ENCODE assay signal across 26 cellular contexts in the genomic region with DNA sequence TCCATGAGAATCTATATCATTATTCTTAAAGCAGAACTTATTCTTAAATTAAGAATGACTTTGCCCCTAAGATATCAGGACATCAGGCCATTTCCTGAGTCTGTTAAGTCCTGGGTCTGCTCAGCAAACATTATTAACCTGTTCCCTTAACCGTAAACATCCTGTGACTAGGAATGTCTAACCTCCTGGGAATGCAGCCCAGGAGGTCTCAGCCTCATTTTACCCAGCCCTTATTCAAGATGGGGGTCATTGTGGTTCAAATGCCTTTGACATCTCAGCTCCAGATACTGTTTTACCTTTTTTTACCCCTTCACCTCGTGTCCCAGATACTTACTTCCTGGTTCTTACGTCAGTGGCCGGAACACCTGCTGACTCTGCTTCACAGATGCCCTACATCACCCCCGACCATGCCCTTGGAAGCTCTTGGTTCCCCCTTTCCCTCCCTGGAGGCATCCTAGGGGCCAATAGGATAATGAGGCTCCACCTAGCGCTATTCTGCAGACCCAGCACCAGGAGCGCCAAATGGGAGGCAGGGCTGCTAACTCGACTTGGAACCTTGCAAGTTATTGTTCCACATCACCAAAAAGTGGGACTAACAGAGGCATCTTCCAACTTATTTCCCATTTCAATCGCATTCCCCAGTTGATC.
"Had no signal": no experiment of that assay in that cellular context is flagged by ENCODE, and none has a peak within 500 bp of the region (broad histone marks: within the 10 kb centered on the region; RNA-seq: fewer than 3 reads in every experiment).

No MANE protein-coding gene starts in this region.

- H3K36me3 ChIP-seq: gastroesophageal sphincter, heart left ventricle, lower lobe of right lung, transverse colon had no signal

- FAIRE-seq: kidney, urothelium cell line had no signal

- H3K27me3 ChIP-seq: gastroesophageal sphincter, transverse colon had no signal

- H3K4me1 Mint-ChIP-seq: activated naive CD4-positive, alpha-beta T cell treated with anti-CD3 and anti-CD28 coated beads, Interleukin-2, amount 10 ng/mL, durations not matched to agents 7 days and 5 days; neural crest cell had no signal

- H3K4me3 ChIP-seq: gastroesophageal sphincter, heart left ventricle, lower lobe of right lung, transverse colon had no signal

- H3K4me3 Mint-ChIP-seq: activated naive CD4-positive, alpha-beta T cell treated with anti-CD3 and anti-CD28 coated beads, Interleukin-2, amount 10 ng/mL, durations not matched to agents 7 days and 5 days; activated T-cell treated with anti-CD3 and anti-CD28 coated beads, Interleukin-2, amount 50 U/mL, for 72 hours; naive thymus-derived CD4-positive, alpha-beta T cell; neural crest cell; stimulated activated naive B cell treated with anti-CD40 and anti-IgM and Interleukin-4, amounts not matched to agents 10 μg/mL and 1 μg/mL and 100 μg/mL, for 72 hours had no signal

- H3K27ac Mint-ChIP-seq: activated naive CD4-positive, alpha-beta T cell treated with anti-CD3 and anti-CD28 coated beads, Interleukin-2, amount 10 ng/mL, durations not matched to agents 7 days and 5 days; activated T-cell treated with anti-CD3 and anti-CD28 coated beads, Interleukin-2, amount 50 U/mL, for 72 hours; naive thymus-derived CD4-positive, alpha-beta T cell; stimulated activated naive B cell treated with anti-CD40 and anti-IgM and Interleukin-4, amounts not matched to agents 10 μg/mL and 1 μg/mL and 100 μg/mL, for 72 hours had no signal

- H3K4me1 ChIP-seq: gastroesophageal sphincter, heart left ventricle, lower lobe of right lung, transverse colon had no signal

- H3K9me3 Mint-ChIP-seq: activated naive CD4-positive, alpha-beta T cell treated with anti-CD3 and anti-CD28 coated beads, Interleukin-2, amount 10 ng/mL, durations not matched to agents 7 days and 5 days; neural crest cell had no signal

- H3K36me3 Mint-ChIP-seq: activated naive CD4-positive, alpha-beta T cell treated with anti-CD3 and anti-CD28 coated beads, Interleukin-2, amount 10 ng/mL, durations not matched to agents 7 days and 5 days had no signal

- H3K9me3 ChIP-seq: gastroesophageal sphincter, heart left ventricle, lower lobe of right lung, transverse colon had no signal

- DNase-seq: activated CD4-positive, alpha-beta T cell treated with anti-CD3 and anti-CD28 coated beads for 4 hours; activated CD4-positive, alpha-beta T cell treated with anti-CD3 and anti-CD28 coated beads, Interleukin-2, amount 50 U/mL, for 48 hours; activated CD4-positive, CD25-positive, alpha-beta regulatory T cell; activated effector memory CD4-positive, alpha-beta T cell treated with anti-CD3 and anti-CD28 coated beads, Interleukin-2, amount 50 U/mL, for 16 hours; activated naive CD4-positive, alpha-beta T cell treated with anti-CD3 and anti-CD28 coated beads, Interleukin-2, amount 10 ng/mL, durations not matched to agents 7 days and 5 days; activated T-cell treated with anti-CD3 and anti-CD28 coated beads, Interleukin-2, amount 50 U/mL, for 72 hours; amygdala; cerebellar nuclear complex; cortex of kidney; heart left ventricle; kidney; lower lobe of right lung; naive thymus-derived CD4-positive, alpha-beta T cell; occipital lobe; posterior cingulate gyrus; retina; stimulated activated CD4-positive, alpha-beta T cell treated with anti-CD3 and anti-CD28 coated beads, Interleukin-2, amount 100 ng/mL, for 48 hours; stimulated activated CD8-positive, alpha-beta memory T cell treated with anti-CD3 and anti-CD28 coated beads, Interleukin-4, amount 100 ng/mL, for 48 hours; stimulated activated naive B cell treated with anti-CD40 and anti-IgM and Interleukin-4, amounts not matched to agents 10 μg/mL and 1 μg/mL and 100 μg/mL, for 72 hours; T-helper 9 cell; transverse colon had no signal

- ATAC-seq: activated T-cell treated with anti-CD3 and anti-CD28 coated beads, Interleukin-2, amount 50 U/mL, for 72 hours; gastroesophageal sphincter; heart left ventricle; left lobe of liver; lower lobe of right lung; naive thymus-derived CD4-positive, alpha-beta T cell; stimulated activated naive B cell treated with anti-CD40 and anti-IgM and Interleukin-4, amounts not matched to agents 10 μg/mL and 1 μg/mL and 100 μg/mL, for 72 hours had no signal

- H3K27ac ChIP-seq: epithelial cell of prostate, gastroesophageal sphincter, heart left ventricle, lower lobe of right lung, transverse colon had no signal
